Comparison of ENCODE assay signal across 8 cellular contexts in genomic region chr12:106956048-106956935, GRCh38. TPM values are rescaled to one million over a fixed set of nuclear protein-coding genes. Genes with fewer than 3 reads are reported as not detected.
DNase-seq lines count a peak whose midpoint lies in the region; ATAC-seq lines count a peak whose summit lies in the region.

No MANE protein-coding gene starts in this region.

- ATAC-seq in HG02943 (IDR thresholded peaks at IDR 0.05; ENCODE audit: low read depth, unreplicated experiment) (peak; percentile 38), left colon (peak; percentile 66)

- intact Hi-C loops in left colon (cut with DNase I, micrococcal nuclease): loop anchor here in 1 of 2 donors (5.0 kb wide), 1 partner anchor 136 kb away; the partner anchor contains the start of gene CRY1

- DNase-seq in NCI-H2081 (lab: John Stamatoyannopoulos, UW) (peak; percentile 49 to 70), NCI-H2081 treated with DMSO at 0.1 percent for 48 hours (lab: John Stamatoyannopoulos, UW) (no peak), NCI-H2171 treated with DMSO at 0.1 percent for 48 hours (lab: John Stamatoyannopoulos, UW) (peak; percentile 86), left colon (peak; percentile 70 to 75)
- DNase-seq in activated CD4-positive, alpha-beta T cell treated with anti-CD3 and anti-CD28 coated beads for 24 hours (ENCODE audit: low read depth in 2 of 2): peak; percentile 26 to 51
- peak; percentile 38 to 53 for DNase-seq in stimulated activated CD4-positive, alpha-beta T cell treated with anti-CD3 and anti-CD28 coated beads, Interleukin-15, amount 100 ng/mL, for 48 hours (ENCODE audit: low read depth in 2 of 2)

- H3K27ac ChIP-seq in cingulate gyrus (ENCODE audit: low read depth, low read length): peak overlapping the region; percentile 86

RNA-seq across cellular contexts. Expression of gene TMEM263, which starts 0.6 kb away (rescaled TPM):
- total RNA-seq in left colon: 10 to 100 TPM; 24.6 to 26.3 TPM

RNA-seq across cellular contexts. Expression of gene MTERF2, which starts 30.7 kb away (rescaled TPM):
- total RNA-seq in left colon: 10 to 100 TPM in 1 of 2 donors, 1 to 10 TPM in 1; 7.7 to 10.6 TPM
